Comparison of ENCODE assay signal across 1 cellular context in genomic region chr2:8534729-8535397, GRCh38.
A peak's percentile ranks its signal among the peaks of the same experiment; 100 is the strongest.
TF ChIP-seq lines count a peak whose summit lies in the region.

No MANE protein-coding gene starts in this region.

TF ChIP-seq in HepG2, 621 proteins besides CTCF, POLR2A, EP300 and RAD21 (continued from another document and continues in another):
- TF ChIP-seq ZNF720 (CRISPR knock-in tag; IDR thresholded peaks at IDR 0.05) = no peak
- TF ChIP-seq DNMT1 (CRISPR knock-in tag; IDR thresholded peaks at IDR 0.05) = no peak
- TF ChIP-seq NFYB (CRISPR knock-in tag; IDR thresholded peaks at IDR 0.05) = no peak
- 0 out of 2 replicates have a peak, but pooled peaks have one; percentile 51 for TF ChIP-seq ZNF124 (CRISPR knock-in tag; IDR thresholded peaks at IDR 0.05)
- TF ChIP-seq HOXD1 (CRISPR knock-in tag; IDR thresholded peaks at IDR 0.05) = no peak
- peak; percentile 49; the same call in 1 of the 2 replicates for TF ChIP-seq MEF2D (CRISPR knock-in tag; IDR thresholded peaks at IDR 0.05)
- no peak for TF ChIP-seq PPARG (CRISPR knock-in tag; conservative IDR thresholded peaks at IDR 0.05)
- peak; percentile 33; the same call in 1 of the 2 replicates for TF ChIP-seq ZNF574 (CRISPR knock-in tag; IDR thresholded peaks at IDR 0.05)
- no peak for TF ChIP-seq ZBTB1 (CRISPR knock-in tag; IDR thresholded peaks at IDR 0.05; ENCODE audit: borderline replicate concordance)
- no peak for TF ChIP-seq SRSF9 (IDR thresholded peaks at IDR 0.05; ENCODE audit: borderline replicate concordance, insufficient read depth, low read depth, low read length, poor library complexity, severe bottlenecking)
- no peak for TF ChIP-seq ZNF382 (CRISPR knock-in tag; IDR thresholded peaks at IDR 0.05; ENCODE audit: borderline replicate concordance)
- TF ChIP-seq ZNF784 (CRISPR knock-in tag; IDR thresholded peaks at IDR 0.05; ENCODE audit: borderline replicate concordance) = no peak
- no peak for TF ChIP-seq IRX3 (CRISPR knock-in tag; IDR thresholded peaks at IDR 0.05; ENCODE audit: borderline replicate concordance, low read depth)
- peak; percentile 56; the same call in 1 of the 2 replicates for TF ChIP-seq BRD4 (CRISPR knock-in tag; IDR thresholded peaks at IDR 0.05)
- 0 out of 2 replicates have a peak, but pooled peaks have one; percentile 39 for TF ChIP-seq PAWR (CRISPR knock-in tag; IDR thresholded peaks at IDR 0.05; ENCODE audit: borderline replicate concordance)
- no peak for TF ChIP-seq NBN (conservative IDR thresholded peaks at IDR 0.05)
- TF ChIP-seq ZNF281 (CRISPR knock-in tag; IDR thresholded peaks at IDR 0.05; ENCODE audit: borderline replicate concordance) = peak; percentile 67; the same call in 1 of the 2 replicates
- no peak for TF ChIP-seq EHMT2 (IDR thresholded peaks at IDR 0.05; ENCODE audit: borderline replicate concordance, low read depth, low read length)
- TF ChIP-seq CC2D1A (CRISPR knock-in tag; IDR thresholded peaks at IDR 0.05) = no peak
- 0 out of 2 replicates have a peak, but pooled peaks have one; percentile 42 for TF ChIP-seq ZNF792 (CRISPR knock-in tag; IDR thresholded peaks at IDR 0.05)
- peak; percentile 32; the same call in 1 of the 2 replicates for TF ChIP-seq RERE (CRISPR knock-in tag; IDR thresholded peaks at IDR 0.05; ENCODE audit: low read depth)
- no peak for TF ChIP-seq ZNF207 (IDR thresholded peaks at IDR 0.05; ENCODE audit: borderline replicate concordance)
- TF ChIP-seq ZNF891 (CRISPR knock-in tag; IDR thresholded peaks at IDR 0.05) = peak; percentile 77; the same call in 1 of the 2 replicates
- no peak for TF ChIP-seq CEBPZ (IDR thresholded peaks at IDR 0.05; ENCODE audit: low read length)
- TF ChIP-seq ZNF776 (CRISPR knock-in tag; IDR thresholded peaks at IDR 0.05) = no peak
- TF ChIP-seq TAF1 (CRISPR knock-in tag; IDR thresholded peaks at IDR 0.05) = no peak
- peak; percentile 29; the same call in 1 of the 2 replicates for TF ChIP-seq MAX (IDR thresholded peaks at IDR 0.05)
- TF ChIP-seq FOXJ3 (CRISPR knock-in tag; IDR thresholded peaks at IDR 0.05; ENCODE audit: borderline replicate concordance) = no peak
- no peak for TF ChIP-seq DBP (CRISPR knock-in tag; IDR thresholded peaks at IDR 0.05; ENCODE audit: not compliant biosample characterization)
- no peak for TF ChIP-seq ZNF354B (CRISPR knock-in tag; IDR thresholded peaks at IDR 0.05)
- TF ChIP-seq TIGD3 (CRISPR knock-in tag; IDR thresholded peaks at IDR 0.05; ENCODE audit: borderline replicate concordance) = no peak
- no peak for TF ChIP-seq ISL2 (CRISPR knock-in tag; IDR thresholded peaks at IDR 0.05)
- TF ChIP-seq ZNF292 (CRISPR knock-in tag; IDR thresholded peaks at IDR 0.05; ENCODE audit: borderline replicate concordance, low read depth) = peak; percentile 97; the same call in 1 of the 2 replicates
- TF ChIP-seq ATF2 (CRISPR knock-in tag; IDR thresholded peaks at IDR 0.05) = no peak
- no peak for TF ChIP-seq MIER3 (CRISPR knock-in tag; IDR thresholded peaks at IDR 0.05; ENCODE audit: borderline replicate concordance)
- TF ChIP-seq YY1 (IDR thresholded peaks at IDR 0.05; ENCODE audit: insufficient read depth, insufficient replicate concordance, low read depth, low read length) = peak; percentile 11
- no peak for TF ChIP-seq ARID3A (IDR thresholded peaks at IDR 0.05; ENCODE audit: low read depth, low read length)
